Comparison of ENCODE assay signal across 1 cellular context in the genomic region with DNA sequence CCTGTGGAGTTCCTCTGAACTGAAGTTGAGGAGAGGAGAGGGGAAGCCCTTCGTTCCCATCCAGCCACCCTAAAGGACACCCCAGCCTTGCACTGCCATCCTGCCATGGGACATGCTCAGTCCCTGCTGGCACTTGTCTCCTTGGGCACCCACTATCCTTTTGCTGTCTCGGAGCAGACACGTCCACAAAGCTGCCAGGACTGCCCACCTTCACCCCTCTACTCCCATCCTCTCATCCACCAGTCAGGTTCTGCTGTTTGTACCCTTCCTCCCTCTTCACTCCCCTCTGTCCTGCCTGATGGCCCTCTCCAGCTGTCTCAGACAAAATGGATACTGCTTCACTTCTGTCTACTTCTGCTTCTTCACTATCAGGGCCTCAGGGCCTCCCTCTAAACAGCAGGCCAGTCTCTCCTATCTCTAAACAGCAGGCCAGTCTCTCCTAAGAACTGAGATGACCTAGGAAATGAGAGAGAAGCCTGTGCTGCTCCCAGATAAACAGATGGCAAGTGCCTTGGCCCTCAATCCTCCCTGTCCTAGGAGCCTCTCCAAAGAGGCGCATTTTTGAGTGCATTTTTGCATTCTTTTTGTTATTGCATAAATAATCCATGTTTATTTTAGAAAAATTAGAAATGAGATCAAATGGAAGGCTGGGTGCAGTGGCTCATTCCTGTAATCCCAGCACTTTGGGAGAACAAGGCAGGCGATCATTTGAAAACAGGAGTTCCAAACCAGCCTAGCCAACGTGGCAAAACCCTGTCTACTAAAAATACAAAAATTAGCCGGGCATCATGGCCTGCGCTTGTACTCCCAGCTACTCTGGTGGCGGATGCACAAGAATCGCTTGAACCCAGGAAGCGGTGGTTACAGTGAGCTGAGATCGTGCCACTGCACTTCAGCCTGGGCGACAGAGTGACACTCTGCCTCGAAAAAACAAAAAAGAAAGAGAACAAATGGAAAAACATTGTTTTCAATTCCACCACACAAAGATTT.
TF ChIP-seq lines count a peak whose summit lies in the region.

No MANE protein-coding gene starts in this region.

TF ChIP-seq in K562, 482 proteins besides CTCF, POLR2A, EP300 and RAD21 (continued from another document and continues in another):
- TF ChIP-seq, protein P1, sequence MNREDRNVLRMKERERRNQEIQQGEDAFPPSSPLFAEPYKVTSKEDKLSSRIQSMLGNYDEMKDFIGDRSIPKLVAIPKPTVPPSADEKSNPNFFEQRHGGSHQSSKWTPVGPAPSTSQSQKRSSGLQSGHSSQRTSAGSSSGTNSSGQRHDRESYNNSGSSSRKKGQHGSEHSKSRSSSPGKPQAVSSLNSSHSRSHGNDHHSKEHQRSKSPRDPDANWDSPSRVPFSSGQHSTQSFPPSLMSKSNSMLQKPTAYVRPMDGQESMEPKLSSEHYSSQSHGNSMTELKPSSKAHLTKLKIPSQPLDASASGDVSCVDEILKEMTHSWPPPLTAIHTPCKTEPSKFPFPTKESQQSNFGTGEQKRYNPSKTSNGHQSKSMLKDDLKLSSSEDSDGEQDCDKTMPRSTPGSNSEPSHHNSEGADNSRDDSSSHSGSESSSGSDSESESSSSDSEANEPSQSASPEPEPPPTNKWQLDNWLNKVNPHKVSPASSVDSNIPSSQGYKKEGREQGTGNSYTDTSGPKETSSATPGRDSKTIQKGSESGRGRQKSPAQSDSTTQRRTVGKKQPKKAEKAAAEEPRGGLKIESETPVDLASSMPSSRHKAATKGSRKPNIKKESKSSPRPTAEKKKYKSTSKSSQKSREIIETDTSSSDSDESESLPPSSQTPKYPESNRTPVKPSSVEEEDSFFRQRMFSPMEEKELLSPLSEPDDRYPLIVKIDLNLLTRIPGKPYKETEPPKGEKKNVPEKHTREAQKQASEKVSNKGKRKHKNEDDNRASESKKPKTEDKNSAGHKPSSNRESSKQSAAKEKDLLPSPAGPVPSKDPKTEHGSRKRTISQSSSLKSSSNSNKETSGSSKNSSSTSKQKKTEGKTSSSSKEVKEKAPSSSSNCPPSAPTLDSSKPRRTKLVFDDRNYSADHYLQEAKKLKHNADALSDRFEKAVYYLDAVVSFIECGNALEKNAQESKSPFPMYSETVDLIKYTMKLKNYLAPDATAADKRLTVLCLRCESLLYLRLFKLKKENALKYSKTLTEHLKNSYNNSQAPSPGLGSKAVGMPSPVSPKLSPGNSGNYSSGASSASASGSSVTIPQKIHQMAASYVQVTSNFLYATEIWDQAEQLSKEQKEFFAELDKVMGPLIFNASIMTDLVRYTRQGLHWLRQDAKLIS (CRISPR knock-in tag; IDR thresholded peaks at IDR 0.05): peak; percentile 86
- TF ChIP-seq SRSF9 (IDR thresholded peaks at IDR 0.05; ENCODE audit: borderline replicate concordance, low read depth, low read length) (no peak), EZH2 (IDR thresholded peaks at IDR 0.05; ENCODE audit: borderline replicate concordance, low read depth, low read length) (peak; percentile 86; the same call in 1 of the 2 replicates), THRAP3 (IDR thresholded peaks at IDR 0.05; ENCODE audit: borderline replicate concordance) (peak; percentile 78; the same call in 1 of the 2 replicates), RCOR1 (IDR thresholded peaks at IDR 0.05; ENCODE audit: borderline replicate concordance in 1 of 2, low read depth in 2 of 2, low read length in 2 of 2) (peak; percentile 92 to 95; a peak in 3 of 4 replicates), ZNF436 (CRISPR knock-in tag; IDR thresholded peaks at IDR 0.05) (no peak), ZNF23 (CRISPR knock-in tag; IDR thresholded peaks at IDR 0.05) (peak; percentile 65), RBM15 (IDR thresholded peaks at IDR 0.05; ENCODE audit: insufficient read depth, low read length) (no peak), SMAD3 (CRISPR knock-in tag; conservative IDR thresholded peaks at IDR 0.05) (peak; percentile 94), ELF2 (CRISPR knock-in tag; IDR thresholded peaks at IDR 0.05) (peak; percentile 56; the same call in 1 of the 2 replicates), CHCHD3 (CRISPR knock-in tag; IDR thresholded peaks at IDR 0.05) (0 out of 2 replicates have a peak, but pooled peaks have one; percentile 74), ZNF668 (CRISPR knock-in tag; IDR thresholded peaks at IDR 0.05) (peak; percentile 80; the same call in 1 of the 2 replicates), RBFOX2 (IDR thresholded peaks at IDR 0.05; ENCODE audit: low read depth, low read length) (peak; percentile 54), MAFG (tag; conservative IDR thresholded peaks at IDR 0.05) (peak; percentile 78), ATF1 (CRISPR knock-in tag; IDR thresholded peaks at IDR 0.05) (no peak), ATF1 (tag; IDR thresholded peaks at IDR 0.05) (peak; percentile 77), SIN3A (IDR thresholded peaks at IDR 0.05; ENCODE audit: borderline replicate concordance in 2 of 2, control insufficient read depth in 1 of 2, low read depth in 2 of 2, low read length in 2 of 2) (0 out of 4 replicates have a peak, but pooled peaks of 1 of the 2 experiments have one; percentile 51), NRF1 (conservative IDR thresholded peaks at IDR 0.05 in 1 of 2, IDR thresholded peaks at IDR 0.05 in 1 of 2) (peak; percentile 43 to 48; a peak in 3 of 4 replicates), ZNF778 (CRISPR knock-in tag; IDR thresholded peaks at IDR 0.05) (no peak), SAFB2 (IDR thresholded peaks at IDR 0.05; ENCODE audit: borderline replicate concordance, low read depth, low read length, severe bottlenecking) (no peak), ZNF780A (CRISPR knock-in tag; IDR thresholded peaks at IDR 0.05) (no peak), HNRNPL (IDR thresholded peaks at IDR 0.05; ENCODE audit: low read depth, low read length) (no peak), CBFA2T3 (IDR thresholded peaks at IDR 0.05) (peak; percentile 100), JUND (IDR thresholded peaks at IDR 0.05; ENCODE audit: borderline replicate concordance, low read depth, low read length) (peak; percentile 82; the same call in 1 of the 2 replicates), JUND (tag; IDR thresholded peaks at IDR 0.05; ENCODE audit: borderline replicate concordance, low read depth, low read length) (peak; percentile 87; the same call in 2 of the 3 replicates), E2F3 (CRISPR knock-in tag; IDR thresholded peaks at IDR 0.05) (peak; percentile 79; the same call in 1 of the 2 replicates), PHB (CRISPR knock-in tag; IDR thresholded peaks at IDR 0.05) (no peak), NR2C2 (CRISPR knock-in tag; IDR thresholded peaks at IDR 0.05) (0 out of 2 replicates have a peak, but pooled peaks have one; percentile 25), NR2C2 (tag; IDR thresholded peaks at IDR 0.05) (peak; percentile 86), ZNF24 (IDR thresholded peaks at IDR 0.05) (peak; percentile 84), CBX5 (IDR thresholded peaks at IDR 0.05; ENCODE audit: borderline replicate concordance, low read depth) (no peak), NCOA2 (IDR thresholded peaks at IDR 0.05; ENCODE audit: partially characterized antibody in 2 of 2) (peak in 1 of 2 experiments; percentile 86), RBBP5 (IDR thresholded peaks at IDR 0.05; ENCODE audit: borderline replicate concordance, insufficient read depth, low read length, poor library complexity, severe bottlenecking) (peak; percentile 92), ZNF583 (CRISPR knock-in tag; IDR thresholded peaks at IDR 0.05) (peak; percentile 96), RHOXF2B (CRISPR knock-in tag; conservative IDR thresholded peaks at IDR 0.05) (no peak), L3MBTL2 (IDR thresholded peaks at IDR 0.05) (peak; percentile 78), ZNF311 (CRISPR knock-in tag; IDR thresholded peaks at IDR 0.05) (peak; percentile 83), ZNF57 (CRISPR knock-in tag; IDR thresholded peaks at IDR 0.05) (no peak), NR4A1 (CRISPR knock-in tag; IDR thresholded peaks at IDR 0.05) (peak; percentile 90; the same call in 1 of the 2 replicates), NR4A1 (tag; IDR thresholded peaks at IDR 0.05) (peak; percentile 98), ZNF263 (CRISPR knock-in tag; IDR thresholded peaks at IDR 0.05; ENCODE audit: borderline replicate concordance) (peak; percentile 73; the same call in 1 of the 2 replicates), HDAC1 (IDR thresholded peaks at IDR 0.05) (peak; percentile 82 to 88; a peak in 3 of 4 replicates)
- TF ChIP-seq, protein P2, sequence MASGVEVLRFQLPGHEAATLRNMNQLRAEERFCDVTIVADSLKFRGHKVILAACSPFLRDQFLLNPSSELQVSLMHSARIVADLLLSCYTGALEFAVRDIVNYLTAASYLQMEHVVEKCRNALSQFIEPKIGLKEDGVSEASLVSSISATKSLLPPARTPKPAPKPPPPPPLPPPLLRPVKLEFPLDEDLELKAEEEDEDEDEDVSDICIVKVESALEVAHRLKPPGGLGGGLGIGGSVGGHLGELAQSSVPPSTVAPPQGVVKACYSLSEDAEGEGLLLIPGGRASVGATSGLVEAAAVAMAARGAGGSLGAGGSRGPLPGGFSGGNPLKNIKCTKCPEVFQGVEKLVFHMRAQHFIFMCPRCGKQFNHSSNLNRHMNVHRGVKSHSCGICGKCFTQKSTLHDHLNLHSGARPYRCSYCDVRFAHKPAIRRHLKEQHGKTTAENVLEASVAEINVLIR (CRISPR knock-in tag; IDR thresholded peaks at IDR 0.05): peak; percentile 47
- TF ChIP-seq, protein P3, sequence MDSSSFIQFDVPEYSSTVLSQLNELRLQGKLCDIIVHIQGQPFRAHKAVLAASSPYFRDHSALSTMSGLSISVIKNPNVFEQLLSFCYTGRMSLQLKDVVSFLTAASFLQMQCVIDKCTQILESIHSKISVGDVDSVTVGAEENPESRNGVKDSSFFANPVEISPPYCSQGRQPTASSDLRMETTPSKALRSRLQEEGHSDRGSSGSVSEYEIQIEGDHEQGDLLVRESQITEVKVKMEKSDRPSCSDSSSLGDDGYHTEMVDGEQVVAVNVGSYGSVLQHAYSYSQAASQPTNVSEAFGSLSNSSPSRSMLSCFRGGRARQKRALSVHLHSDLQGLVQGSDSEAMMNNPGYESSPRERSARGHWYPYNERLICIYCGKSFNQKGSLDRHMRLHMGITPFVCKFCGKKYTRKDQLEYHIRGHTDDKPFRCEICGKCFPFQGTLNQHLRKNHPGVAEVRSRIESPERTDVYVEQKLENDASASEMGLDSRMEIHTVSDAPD (CRISPR knock-in tag; IDR thresholded peaks at IDR 0.05): no peak
- TF ChIP-seq, protein P4, sequence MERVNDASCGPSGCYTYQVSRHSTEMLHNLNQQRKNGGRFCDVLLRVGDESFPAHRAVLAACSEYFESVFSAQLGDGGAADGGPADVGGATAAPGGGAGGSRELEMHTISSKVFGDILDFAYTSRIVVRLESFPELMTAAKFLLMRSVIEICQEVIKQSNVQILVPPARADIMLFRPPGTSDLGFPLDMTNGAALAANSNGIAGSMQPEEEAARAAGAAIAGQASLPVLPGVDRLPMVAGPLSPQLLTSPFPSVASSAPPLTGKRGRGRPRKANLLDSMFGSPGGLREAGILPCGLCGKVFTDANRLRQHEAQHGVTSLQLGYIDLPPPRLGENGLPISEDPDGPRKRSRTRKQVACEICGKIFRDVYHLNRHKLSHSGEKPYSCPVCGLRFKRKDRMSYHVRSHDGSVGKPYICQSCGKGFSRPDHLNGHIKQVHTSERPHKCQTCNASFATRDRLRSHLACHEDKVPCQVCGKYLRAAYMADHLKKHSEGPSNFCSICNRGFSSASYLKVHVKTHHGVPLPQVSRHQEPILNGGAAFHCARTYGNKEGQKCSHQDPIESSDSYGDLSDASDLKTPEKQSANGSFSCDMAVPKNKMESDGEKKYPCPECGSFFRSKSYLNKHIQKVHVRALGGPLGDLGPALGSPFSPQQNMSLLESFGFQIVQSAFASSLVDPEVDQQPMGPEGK (CRISPR knock-in tag; IDR thresholded peaks at IDR 0.05; ENCODE audit: borderline replicate concordance): peak; percentile 45; the same call in 1 of the 2 replicates
- TF ChIP-seq, protein P5, sequence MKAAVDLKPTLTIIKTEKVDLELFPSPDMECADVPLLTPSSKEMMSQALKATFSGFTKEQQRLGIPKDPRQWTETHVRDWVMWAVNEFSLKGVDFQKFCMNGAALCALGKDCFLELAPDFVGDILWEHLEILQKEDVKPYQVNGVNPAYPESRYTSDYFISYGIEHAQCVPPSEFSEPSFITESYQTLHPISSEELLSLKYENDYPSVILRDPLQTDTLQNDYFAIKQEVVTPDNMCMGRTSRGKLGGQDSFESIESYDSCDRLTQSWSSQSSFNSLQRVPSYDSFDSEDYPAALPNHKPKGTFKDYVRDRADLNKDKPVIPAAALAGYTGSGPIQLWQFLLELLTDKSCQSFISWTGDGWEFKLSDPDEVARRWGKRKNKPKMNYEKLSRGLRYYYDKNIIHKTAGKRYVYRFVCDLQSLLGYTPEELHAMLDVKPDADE (conservative IDR thresholded peaks at IDR 0.05; ENCODE audit: control insufficient read depth, low read depth, low read length): peak; percentile 96
- TF ChIP-seq, protein P6, sequence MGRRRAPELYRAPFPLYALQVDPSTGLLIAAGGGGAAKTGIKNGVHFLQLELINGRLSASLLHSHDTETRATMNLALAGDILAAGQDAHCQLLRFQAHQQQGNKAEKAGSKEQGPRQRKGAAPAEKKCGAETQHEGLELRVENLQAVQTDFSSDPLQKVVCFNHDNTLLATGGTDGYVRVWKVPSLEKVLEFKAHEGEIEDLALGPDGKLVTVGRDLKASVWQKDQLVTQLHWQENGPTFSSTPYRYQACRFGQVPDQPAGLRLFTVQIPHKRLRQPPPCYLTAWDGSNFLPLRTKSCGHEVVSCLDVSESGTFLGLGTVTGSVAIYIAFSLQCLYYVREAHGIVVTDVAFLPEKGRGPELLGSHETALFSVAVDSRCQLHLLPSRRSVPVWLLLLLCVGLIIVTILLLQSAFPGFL (CRISPR knock-in tag; IDR thresholded peaks at IDR 0.05): no peak
- TF ChIP-seq, protein P7, sequence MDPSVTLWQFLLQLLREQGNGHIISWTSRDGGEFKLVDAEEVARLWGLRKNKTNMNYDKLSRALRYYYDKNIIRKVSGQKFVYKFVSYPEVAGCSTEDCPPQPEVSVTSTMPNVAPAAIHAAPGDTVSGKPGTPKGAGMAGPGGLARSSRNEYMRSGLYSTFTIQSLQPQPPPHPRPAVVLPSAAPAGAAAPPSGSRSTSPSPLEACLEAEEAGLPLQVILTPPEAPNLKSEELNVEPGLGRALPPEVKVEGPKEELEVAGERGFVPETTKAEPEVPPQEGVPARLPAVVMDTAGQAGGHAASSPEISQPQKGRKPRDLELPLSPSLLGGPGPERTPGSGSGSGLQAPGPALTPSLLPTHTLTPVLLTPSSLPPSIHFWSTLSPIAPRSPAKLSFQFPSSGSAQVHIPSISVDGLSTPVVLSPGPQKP (CRISPR knock-in tag; IDR thresholded peaks at IDR 0.05): no peak
- TF ChIP-seq, protein P8, sequence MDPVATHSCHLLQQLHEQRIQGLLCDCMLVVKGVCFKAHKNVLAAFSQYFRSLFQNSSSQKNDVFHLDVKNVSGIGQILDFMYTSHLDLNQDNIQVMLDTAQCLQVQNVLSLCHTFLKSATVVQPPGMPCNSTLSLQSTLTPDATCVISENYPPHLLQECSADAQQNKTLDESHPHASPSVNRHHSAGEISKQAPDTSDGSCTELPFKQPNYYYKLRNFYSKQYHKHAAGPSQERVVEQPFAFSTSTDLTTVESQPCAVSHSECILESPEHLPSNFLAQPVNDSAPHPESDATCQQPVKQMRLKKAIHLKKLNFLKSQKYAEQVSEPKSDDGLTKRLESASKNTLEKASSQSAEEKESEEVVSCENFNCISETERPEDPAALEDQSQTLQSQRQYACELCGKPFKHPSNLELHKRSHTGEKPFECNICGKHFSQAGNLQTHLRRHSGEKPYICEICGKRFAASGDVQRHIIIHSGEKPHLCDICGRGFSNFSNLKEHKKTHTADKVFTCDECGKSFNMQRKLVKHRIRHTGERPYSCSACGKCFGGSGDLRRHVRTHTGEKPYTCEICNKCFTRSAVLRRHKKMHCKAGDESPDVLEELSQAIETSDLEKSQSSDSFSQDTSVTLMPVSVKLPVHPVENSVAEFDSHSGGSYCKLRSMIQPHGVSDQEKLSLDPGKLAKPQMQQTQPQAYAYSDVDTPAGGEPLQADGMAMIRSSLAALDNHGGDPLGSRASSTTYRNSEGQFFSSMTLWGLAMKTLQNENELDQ (CRISPR knock-in tag; IDR thresholded peaks at IDR 0.05; ENCODE audit: borderline replicate concordance): no peak
